Comparison of ENCODE assay signal across 9 cellular contexts in genomic region chr6:31114970-31115849, GRCh38. TPM values are rescaled to one million over a fixed set of nuclear protein-coding genes. Genes with fewer than 3 reads are reported as not detected.
DNase-seq lines count a peak whose midpoint lies in the region; ATAC-seq and TF ChIP-seq lines count a peak whose summit lies in the region.
"Had no signal": no experiment of that assay in that cellular context is flagged by ENCODE, and none has a peak within 500 bp of the region (broad histone marks: within the 10 kb centered on the region; RNA-seq: fewer than 3 reads in every experiment).

No MANE protein-coding gene starts in this region.

- DNase-seq in AG04450 (ENCODE audit: low read depth, low spot score) (no peak), LNCaP clone FGC (ENCODE audit: low read depth) (no peak), UCSD-AML1 (lab: John Stamatoyannopoulos, UW; ENCODE audit: unreplicated experiment) (no peak), NCI-H187 (lab: John Stamatoyannopoulos, UW) (no peak)
- no peak for DNase-seq in activated CD4-positive, alpha-beta memory T cell treated with anti-CD3 and anti-CD28 coated beads for 36 hours

- TF ChIP-seq CTCF in AG04450 (IDR thresholded peaks at IDR 0.05; ENCODE audit: low read depth, low read length) (0 out of 2 replicates have a peak, but pooled peaks have one; percentile 24), LNCaP clone FGC (IDR thresholded peaks at IDR 0.05; ENCODE audit: control insufficient read depth, extremely low read depth, insufficient read depth) (peak; percentile 30)

- H3K4me3 ChIP-seq in AG04450 (ENCODE audit: low read depth, low read length) (peak overlapping the region; percentile 41), LNCaP clone FGC (ENCODE audit: low read depth, low read length) (no peak overlapping the region), duodenal mucosa (ENCODE audit: low read depth in 1 of 2, low read length in 2 of 2) (peak overlapping the region; percentile 51 to 67), muscle layer of colon (ENCODE audit: low read depth in 1 of 2, low read length in 2 of 2) (peak overlapping the region in 1 of 2 donors; percentile 37)
- H3K4me3 ChIP-seq: SK-N-MC had no signal

- peaks cover 2% of the 10 kb centered on the region for H3K4me1 Mint-ChIP-seq in activated CD4-positive, alpha-beta memory T cell treated with anti-CD3 and anti-CD28 coated beads for 36 hours (ENCODE audit: low read depth)

- POLR2A ChIA-PET in AG04450 (lab: Yijun Ruan, JAX) = no interaction called here
- POLR2A ChIA-PET in activated CD4-positive, alpha-beta memory T cell treated with anti-CD3 and anti-CD28 coated beads for 36 hours (lab: Charles Lee) = no interaction called here

- H3K9me3 Mint-ChIP-seq in activated CD4-positive, alpha-beta memory T cell treated with anti-CD3 and anti-CD28 coated beads for 36 hours = no peaks in the 10 kb centered on the region

- H3K27me3 ChIP-seq in AG04450 (ENCODE audit: control insufficient read depth, insufficient read depth, low read length) = peaks cover 10% of the 10 kb centered on the region
- peaks cover 0 to 6% of the 10 kb centered on the region in 2 donors for H3K27me3 ChIP-seq in duodenal mucosa (ENCODE audit: control insufficient read depth in 1 of 2, insufficient read depth in 2 of 2, low read length in 2 of 2)
- no peaks in the 10 kb centered on the region for H3K27me3 ChIP-seq in muscle layer of colon (ENCODE audit: control insufficient read depth in 1 of 2, insufficient read depth in 2 of 2, low read length in 2 of 2)

- H3K27ac ChIP-seq in AG04450 (ENCODE audit: low read depth, low read length) = peak overlapping the region; percentile 77
- peak overlapping the region; percentile 48 for H3K27ac ChIP-seq in duodenal mucosa (ENCODE audit: low read depth, low read length)
- peak overlapping the region; percentile 68 for H3K27ac ChIP-seq in muscle layer of colon (ENCODE audit: low read depth, low read length)
- H3K27ac ChIP-seq: SK-N-MC had no signal

- H3K27me3 Mint-ChIP-seq in activated CD4-positive, alpha-beta memory T cell treated with anti-CD3 and anti-CD28 coated beads for 36 hours = peaks cover 1% of the 10 kb centered on the region

- H3K36me3 ChIP-seq in duodenal mucosa (ENCODE audit: control insufficient read depth in 1 of 2, insufficient read depth in 2 of 2, low read length in 2 of 2) (no peaks in the 10 kb centered on the region), muscle layer of colon (ENCODE audit: insufficient read depth, low read length) (no peaks in the 10 kb centered on the region)

- no peak for ATAC-seq in HG02642 (IDR thresholded peaks at IDR 0.05; ENCODE audit: poor library complexity, unreplicated experiment)

- peak overlapping the region; percentile 40 to 63 for H3K9ac ChIP-seq in duodenal mucosa (ENCODE audit: low read depth in 1 of 2, low read length in 2 of 2)
- peak overlapping the region; percentile 9 for H3K9ac ChIP-seq in muscle layer of colon (ENCODE audit: low read length)

- H3K9me3 ChIP-seq in AG04450 (ENCODE audit: control insufficient read depth, insufficient read depth, low read length) = no peaks in the 10 kb centered on the region; the same call in 1 of the 2 replicates
- no peaks in the 10 kb centered on the region for H3K9me3 ChIP-seq in duodenal mucosa (ENCODE audit: control insufficient read depth in 1 of 2, low read length in 2 of 2)
- H3K9me3 ChIP-seq in muscle layer of colon (ENCODE audit: low read length) = no peaks in the 10 kb centered on the region

- no peak overlapping the region for H3K27ac Mint-ChIP-seq in activated CD4-positive, alpha-beta memory T cell treated with anti-CD3 and anti-CD28 coated beads for 36 hours

- intact Hi-C loops in activated CD4-positive, alpha-beta memory T cell treated with anti-CD3 and anti-CD28 coated beads for 36 hours (cut with micrococcal nuclease) = no loop called here

- no peaks in the 10 kb centered on the region for H3K36me3 Mint-ChIP-seq in activated CD4-positive, alpha-beta memory T cell treated with anti-CD3 and anti-CD28 coated beads for 36 hours

- H3K4me1 ChIP-seq in duodenal mucosa (ENCODE audit: control insufficient read depth in 1 of 2, insufficient read depth in 2 of 2, low read length in 2 of 2) = peaks cover 18 to 24% of the 10 kb centered on the region in 2 donors
- peaks cover 33% of the 10 kb centered on the region for H3K4me1 ChIP-seq in muscle layer of colon (ENCODE audit: insufficient read depth, low read length)

- H3K4me3 Mint-ChIP-seq in activated CD4-positive, alpha-beta memory T cell treated with anti-CD3 and anti-CD28 coated beads for 36 hours = no peak overlapping the region

- CTCF ChIA-PET in AG04450 (lab: Charles Lee) = interaction anchor here (0.6 to 5.4 kb wide), 8 partner anchors 13 to 398 kb away, joined by 3 to 30 read pairs (median 4); partner anchors contain the start of gene MDC1
- CTCF ChIA-PET in activated CD4-positive, alpha-beta memory T cell treated with anti-CD3 and anti-CD28 coated beads for 36 hours (lab: Charles Lee) = interaction anchor here (0.5 to 1.1 kb wide), 2 partner anchors 12 to 251 kb away, joined by 3 read pairs; no protein-coding TSS in a partner anchor

RNA-seq across cellular contexts. Expression of gene PSORS1C1, which starts 0.6 kb away (rescaled TPM):
- polyA plus RNA-seq in AG04450 (2011; rRNA removed) = 0.94 and 1.6 TPM in 2 replicates
- 2.2 and 4.2 TPM in 2 replicates for polyA minus RNA-seq in AG04450 (2011; rRNA and poly(A)+ RNA removed)
- not detected for total RNA-seq in activated CD4-positive, alpha-beta memory T cell treated with anti-CD3 and anti-CD28 coated beads for 36 hours

RNA-seq across cellular contexts. Expression of gene C6orf15, which starts 2.8 kb away (rescaled TPM):
- not detected in 2 replicates for polyA plus RNA-seq in AG04450 (2011; rRNA removed)
- polyA minus RNA-seq in AG04450 (2011; rRNA and poly(A)+ RNA removed) = not detected in 2 replicates
- not detected for total RNA-seq in activated CD4-positive, alpha-beta memory T cell treated with anti-CD3 and anti-CD28 coated beads for 36 hours

RNA-seq across cellular contexts. Expression of gene CDSN, which starts 5.0 kb away (rescaled TPM):
- polyA plus RNA-seq in AG04450 (2011; rRNA removed) = not detected in 2 replicates
- not detected in 2 replicates for polyA minus RNA-seq in AG04450 (2011; rRNA and poly(A)+ RNA removed)
- total RNA-seq in activated CD4-positive, alpha-beta memory T cell treated with anti-CD3 and anti-CD28 coated beads for 36 hours = not detected

RNA-seq across cellular contexts. Expression of gene PSORS1C2, which starts 23.7 kb away (rescaled TPM):
- polyA plus RNA-seq in AG04450 (2011; rRNA removed) = not detected in 2 replicates
- polyA minus RNA-seq in AG04450 (2011; rRNA and poly(A)+ RNA removed) = not detected in 2 replicates
- total RNA-seq in activated CD4-positive, alpha-beta memory T cell treated with anti-CD3 and anti-CD28 coated beads for 36 hours = not detected

RNA-seq across cellular contexts. Expression of gene CCHCR1, which starts 42.4 kb away (rescaled TPM):
- 10.4 TPM in 2 replicates for polyA plus RNA-seq in AG04450 (2011; rRNA removed)
- polyA minus RNA-seq in AG04450 (2011; rRNA and poly(A)+ RNA removed) = 6.3 and 9.7 TPM in 2 replicates
- total RNA-seq in activated CD4-positive, alpha-beta memory T cell treated with anti-CD3 and anti-CD28 coated beads for 36 hours = 10 to 100 TPM; 44.5 to 50.5 TPM
